In genomic region chr18:58046087-58046793, GRCh38 we compare ENCODE assay signal across 8 cellular contexts. TPM values are rescaled to one million over a fixed set of nuclear protein-coding genes. Genes with fewer than 3 reads are reported as not detected.
DNase-seq lines count a peak whose midpoint lies in the region; ATAC-seq, FAIRE-seq and TF ChIP-seq lines count a peak whose summit lies in the region.

No MANE protein-coding gene starts in this region.

- intact Hi-C loops in pancreas (cut with DNase I): loop anchor here in 2 of 3 donors (5.0 to 10.0 kb wide), 2 partner anchors 36 to 79 kb away; no protein-coding TSS in a partner anchor

- H3K27ac ChIP-seq in endodermal cell (ENCODE audit: low read depth, low read length) (peak overlapping the region; percentile 42), pancreas (peak overlapping the region; percentile 89 to 95 (median 94))
- H3K27ac ChIP-seq in effector memory CD4-positive, alpha-beta T cell (ENCODE audit: insufficient read depth, low read length, poor library complexity, severe bottlenecking): no peak overlapping the region

- H3K36me3 ChIP-seq in NT2/D1 (ENCODE audit: insufficient read depth, insufficient read length, low read length) (no peaks in the 10 kb centered on the region), endodermal cell (ENCODE audit: control insufficient read depth, insufficient read depth, low read length) (no peaks in the 10 kb centered on the region), pancreas (no peaks in the 10 kb centered on the region)
- no peaks in the 10 kb centered on the region for H3K36me3 ChIP-seq in effector memory CD4-positive, alpha-beta T cell (ENCODE audit: control insufficient read depth, insufficient read depth, low read length)

- H3K27me3 ChIP-seq in NT2/D1 (ENCODE audit: insufficient read depth, insufficient read length) (no peaks in the 10 kb centered on the region), endodermal cell (ENCODE audit: control insufficient read depth, insufficient read depth, low read length, poor library complexity, severe bottlenecking) (peaks cover 5% of the 10 kb centered on the region), pancreas (no peaks in the 10 kb centered on the region)
- H3K27me3 ChIP-seq in effector memory CD4-positive, alpha-beta T cell (replicated peaks; ENCODE audit: control insufficient read depth, insufficient read depth, low read length, poor library complexity, severe bottlenecking): peaks cover 4% of the 10 kb centered on the region

- H3K4me1 ChIP-seq in NT2/D1 (ENCODE audit: insufficient read depth, insufficient read length) (no peaks in the 10 kb centered on the region), endodermal cell (ENCODE audit: control insufficient read depth, insufficient read depth, low read length) (peaks cover 8% of the 10 kb centered on the region), pancreas (peaks cover 14 to 20% (median 15%) of the 10 kb centered on the region in 3 donors)
- peaks cover 9% of the 10 kb centered on the region for H3K4me1 ChIP-seq in effector memory CD4-positive, alpha-beta T cell (ENCODE audit: control insufficient read depth, insufficient read depth, low read length, poor library complexity, severe bottlenecking)

- peak overlapping the region; percentile 98 for H3K4me3 Mint-ChIP-seq in endodermal cell

- H3K9ac ChIP-seq in NT2/D1 (ENCODE audit: insufficient read length, low read depth): peak overlapping the region; percentile 52
- peak overlapping the region; percentile 88 for H3K9ac ChIP-seq in endodermal cell (ENCODE audit: extremely low read depth, low read length, poor library complexity, severe bottlenecking)

- H3K9me3 ChIP-seq in NT2/D1 (ENCODE audit: insufficient read depth, low read length) (no peaks in the 10 kb centered on the region), endodermal cell (ENCODE audit: control insufficient read depth, low read length) (no peaks in the 10 kb centered on the region), pancreas (no peaks in the 10 kb centered on the region)
- H3K9me3 ChIP-seq in effector memory CD4-positive, alpha-beta T cell (ENCODE audit: control insufficient read depth, low read length): no peaks in the 10 kb centered on the region

- H3K4me1 Mint-ChIP-seq in endodermal cell: peaks cover 41% of the 10 kb centered on the region

- H3K4me3 ChIP-seq in GM08714 (ENCODE audit: low read length) (peak overlapping the region; percentile 85; the same call in 1 of the 2 replicates), NT2/D1 (ENCODE audit: insufficient read length, low read depth) (peak overlapping the region; percentile 69), endodermal cell (ENCODE audit: low read length) (peak overlapping the region; percentile 90), pancreas (peak overlapping the region; percentile 79 to 99 (median 95))
- H3K4me3 ChIP-seq in effector memory CD4-positive, alpha-beta T cell (ENCODE audit: insufficient read depth, low read depth, low read length, poor library complexity, severe bottlenecking): no peak overlapping the region

- TF ChIP-seq CTCF in endodermal cell (conservative IDR thresholded peaks at IDR 0.05): no peak
- no peak for TF ChIP-seq CTCF in pancreas (IDR thresholded peaks at IDR 0.05)

- peaks cover 11% of the 10 kb centered on the region for H3K27me3 Mint-ChIP-seq in endodermal cell (ENCODE audit: insufficient read depth)

- peak overlapping the region; percentile 99 for H3K27ac Mint-ChIP-seq in endodermal cell

- no peaks in the 10 kb centered on the region for H3K9me3 Mint-ChIP-seq in endodermal cell

- no peak for FAIRE-seq in pancreas (lab: Jason Lieb, UNC)

- DNase-seq in NT2/D1 (ENCODE audit: low read depth, low spot score) (no peak), endodermal cell (peak; percentile 71), pancreas (no peak)
- no peak for DNase-seq in effector memory CD4-positive, alpha-beta T cell

- WGBS in endodermal cell (ENCODE audit: insufficient coverage in 1 of 2, insufficient read length in 1 of 2), 2 experiments: 8% methylated on average over 5 to 9 of the region's 9 CpGs
- 4 to 11% methylated on average over 9 of the region's 9 CpGs for WGBS in pancreas, 2 donors

- ATAC-seq in pancreas (peak in 1 of 4 donors; percentile 1), HG03159 (IDR thresholded peaks at IDR 0.05; ENCODE audit: unreplicated experiment) (no peak), GM19324 (IDR thresholded peaks at IDR 0.05; ENCODE audit: low FRiP score, unreplicated experiment) (no peak), GM18511 (IDR thresholded peaks at IDR 0.05; ENCODE audit: unreplicated experiment) (no peak)

- H3K36me3 Mint-ChIP-seq in endodermal cell (ENCODE audit: low read depth): no peaks in the 10 kb centered on the region

RNA-seq across cellular contexts. Expression of gene NEDD4L, which starts 2.2 kb away (rescaled TPM):
- total RNA-seq in endodermal cell: 10 to 100 TPM; 70.5 to 75.3 TPM
- 43.2 TPM for polyA plus RNA-seq in endodermal cell (2013, experiment 1 of 2)
- polyA plus RNA-seq in endodermal cell (2013, experiment 2 of 2): 35.7 TPM
- 100 to 1,000 TPM in 2 of 6 donors, 10 to 100 TPM in 4; 57.7 to 113 (median 72.3) TPM for total RNA-seq in pancreas
- polyA plus RNA-seq in pancreas: 10 to 100 TPM; 45.0 to 67.5 TPM
